ENCODE assay signal across 8 cellular contexts in the genomic region with DNA sequence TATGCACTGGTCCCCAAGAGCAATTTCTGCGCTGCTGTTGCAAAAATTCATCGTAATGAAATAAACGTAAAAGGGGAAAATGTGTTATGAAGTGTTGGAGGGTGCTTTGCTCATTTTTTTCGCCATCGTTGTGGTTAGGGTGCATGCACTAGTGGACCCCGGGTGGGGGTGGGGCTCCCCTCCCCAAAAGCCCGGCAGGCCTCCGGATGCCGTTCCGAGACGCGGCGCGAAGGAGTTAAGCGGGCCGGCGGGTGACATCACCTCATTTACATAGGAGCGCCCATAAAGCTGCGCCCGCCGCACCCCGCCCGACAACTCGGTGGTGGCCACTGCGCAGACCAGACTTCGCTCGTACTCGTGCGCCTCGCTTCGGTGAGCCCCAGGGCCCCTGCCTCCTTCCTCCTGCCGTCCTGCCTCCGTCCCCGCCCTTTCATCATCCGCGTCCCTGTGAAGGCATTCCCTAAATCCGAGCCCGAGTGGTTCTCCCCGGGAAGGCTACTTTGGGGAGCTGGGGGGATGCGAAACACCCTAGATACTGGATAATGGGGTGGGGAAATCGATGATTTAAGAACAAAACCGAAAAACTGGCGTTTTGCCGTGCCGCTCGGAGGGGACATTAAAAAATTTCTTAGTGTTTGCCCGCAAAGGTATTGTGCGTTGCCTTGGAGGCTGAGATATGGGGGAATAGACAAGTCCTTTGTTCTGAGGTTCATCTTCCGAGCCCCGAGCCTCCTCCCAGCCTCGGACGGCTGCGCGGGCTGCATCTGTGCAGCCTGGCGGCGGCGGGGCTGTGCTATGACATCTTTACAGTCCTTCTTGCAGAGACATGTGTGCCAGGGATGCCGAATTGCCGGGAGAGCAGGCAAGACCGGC. TPM values are rescaled to one million over a fixed set of nuclear protein-coding genes. Genes with fewer than 3 reads are reported as not detected.
A peak's percentile ranks its signal among the peaks of the same experiment; 100 is the strongest.
DNase-seq lines count a peak whose midpoint lies in the region; ATAC-seq, FAIRE-seq and TF ChIP-seq lines count a peak whose summit lies in the region.

Gene TMSB4X, plus strand, starts transcription at position 314 of the 873 bp plus-strand sequence.

- H3K27me3 Mint-ChIP-seq in dendritic cell treated with granulocyte-macrophage colony-stimulating factor and Interleukin-4, amounts not matched to agents 40 ng/mL and 50 ng/mL, for 4 days, result no peaks in the 10 kb centered on the region

- no peak within 1 kb of the TSS for H3K9ac ChIP-seq in HepG2 (ENCODE audit: insufficient read depth, low read depth, low read length)

- H3K9me3 Mint-ChIP-seq in dendritic cell treated with granulocyte-macrophage colony-stimulating factor and Interleukin-4, amounts not matched to agents 40 ng/mL and 50 ng/mL, for 4 days, result no peaks in the 10 kb centered on the region

- no peak within 1 kb of the TSS for H3K27ac ChIP-seq in HepG2 (ENCODE audit: extremely low read length, insufficient read depth, low read length)

- H2AFZ ChIP-seq in HepG2 (ENCODE audit: low read length), result no peak within 1 kb of the TSS

- no peaks in the 10 kb centered on the region for H3K79me2 ChIP-seq in HepG2 (ENCODE audit: insufficient read depth, low read length)

- H3K27ac Mint-ChIP-seq in dendritic cell treated with granulocyte-macrophage colony-stimulating factor and Interleukin-4, amounts not matched to agents 40 ng/mL and 50 ng/mL, for 4 days, result peak within 1 kb of the TSS; percentile 93

- no TSS peak for BruUV-seq in HepG2 (replicated peaks; lab: Mats Ljungman, UMichigan)

- peak; percentile 27 for ATAC-seq in GM19043 (IDR thresholded peaks at IDR 0.05; ENCODE audit: low read depth, unreplicated experiment)
- ATAC-seq in HG03457 (IDR thresholded peaks at IDR 0.05; ENCODE audit: unreplicated experiment), result peak; percentile 34
- ATAC-seq in HepG2, result peak; percentile 76

- peak within 1 kb of the TSS; percentile 51 for H3K4me2 ChIP-seq in HepG2 (ENCODE audit: low read depth, low read length)

- intact Hi-C loops in dendritic cell treated with granulocyte-macrophage colony-stimulating factor and Interleukin-4, amounts not matched to agents 40 ng/mL and 50 ng/mL, for 4 days (cut with micrococcal nuclease), result loop anchor here (2.0 to 5.0 kb wide), 3 partner anchors 18 to 117 kb away; no protein-coding TSS in a partner anchor
- intact Hi-C loops in HepG2 (cut with micrococcal nuclease; ENCODE audit: unreplicated experiment), result no loop called here

- H3K27me3 ChIP-seq in HepG2 (ENCODE audit: control insufficient read depth in 1 of 2, insufficient read depth in 2 of 2, low read length in 2 of 2), result peaks cover 0 to 11% of the 10 kb centered on the region in 2 experiments; a peak in 4 of 5 replicates

- no peak for TF ChIP-seq RAD21 in HepG2 (CRISPR knock-in tag; IDR thresholded peaks at IDR 0.05)

- TF ChIP-seq CTCF in HepG2 (CRISPR knock-in tag; IDR thresholded peaks at IDR 0.05), result no peak

- DNase-seq in ACHN (peak; percentile 75), NCI-H82 treated with DMSO at 0.1 percent for 48 hours (lab: John Stamatoyannopoulos, UW; ENCODE audit: unreplicated experiment) (peak; percentile 60), HepG2 (ENCODE audit: low spot score) (no peak)
- peak; percentile 79 to 84 for DNase-seq in activated CD4-positive, alpha-beta T cell treated with anti-CD3 and anti-CD28 coated beads, Interleukin-2, amount 50 U/mL, for 48 hours
- peak; percentile 82 for DNase-seq in stimulated activated CD4-positive, alpha-beta T cell treated with anti-CD3 and anti-CD28 coated beads, Interleukin-4, amount 100 ng/mL, for 1 hour

- H3K4me1 Mint-ChIP-seq in dendritic cell treated with granulocyte-macrophage colony-stimulating factor and Interleukin-4, amounts not matched to agents 40 ng/mL and 50 ng/mL, for 4 days (ENCODE audit: low read depth), result peaks cover 44% of the 10 kb centered on the region

- no peaks in the 10 kb centered on the region for H4K20me1 ChIP-seq in HepG2 (ENCODE audit: insufficient read depth, low read length)

- 31% methylated on average over 17 of the region's 60 CpGs for WGBS in HepG2 (ENCODE audit: low lambda C conversion rate)

- H3K9me3 ChIP-seq in HepG2 (ENCODE audit: low read length), result no peaks in the 10 kb centered on the region

- peak in 1 of 2 experiments; percentile 38; a peak in 1 of 4 replicates for TF ChIP-seq POLR2A in HepG2 (IDR thresholded peaks at IDR 0.05; ENCODE audit: insufficient read depth in 1 of 2, low read depth in 2 of 2, low read length in 2 of 2)

- no peak for FAIRE-seq in HepG2 (lab: Jason Lieb, UNC)

- H3K36me3 Mint-ChIP-seq in dendritic cell treated with granulocyte-macrophage colony-stimulating factor and Interleukin-4, amounts not matched to agents 40 ng/mL and 50 ng/mL, for 4 days (ENCODE audit: low read depth), result peaks cover 42% of the 10 kb centered on the region

- H3K4me1 ChIP-seq in HepG2 (ENCODE audit: insufficient read depth, low read length), result no peaks in the 10 kb centered on the region

- peak within 1 kb of the TSS; percentile 98 for H3K4me3 Mint-ChIP-seq in dendritic cell treated with granulocyte-macrophage colony-stimulating factor and Interleukin-4, amounts not matched to agents 40 ng/mL and 50 ng/mL, for 4 days

- in situ Hi-C loops in ACHN (cut with HindIII; ENCODE audit: low pct_ligation_motif_present, low pct_unique_long_range_greater_than_20kb, low sequenced_read_pairs), result no loop called here
- in situ Hi-C loops in HepG2 (cut with HindIII; ENCODE audit: extremely low pct_ligation_motif_present, low pct_unique_long_range_greater_than_20kb), result no loop called here

- POLR2A ChIA-PET in HepG2 (lab: Yijun Ruan, JAX), result no interaction called here

- H3K4me3 ChIP-seq in HepG2 (replicated peaks in 1 of 3; ENCODE audit: insufficient read depth in 1 of 3, low read depth in 2 of 3, low read length in 3 of 3), result peak within 1 kb of the TSS; percentile 26 to 54 (median 49); a peak in 5 of 6 replicates

- CTCF ChIA-PET in HepG2 (lab: Yijun Ruan, JAX; ENCODE audit: low intra/inter-chr PET ratio, low total read pairs), result no interaction called here

- H3K36me3 ChIP-seq in HepG2 (replicated peaks in 1 of 2; ENCODE audit: control insufficient read depth in 1 of 2, insufficient read depth in 2 of 2, low read length in 2 of 2), result no peaks in the 10 kb centered on the region

- TF ChIP-seq EP300 in HepG2 (IDR thresholded peaks at IDR 0.05; ENCODE audit: low read depth in 2 of 2, low read length in 2 of 2) (no peak), HepG2 (CRISPR knock-in tag; IDR thresholded peaks at IDR 0.05; ENCODE audit: borderline replicate concordance) (no peak)

TF ChIP-seq in HepG2, 621 proteins besides CTCF, POLR2A, EP300 and RAD21 (continues in another document):
- TF ChIP-seq ZNF557 (CRISPR knock-in tag; IDR thresholded peaks at IDR 0.05) (no peak), NFE2 (CRISPR knock-in tag; IDR thresholded peaks at IDR 0.05) (no peak), RFX3 (CRISPR knock-in tag; IDR thresholded peaks at IDR 0.05) (no peak), ZNF234 (CRISPR knock-in tag; conservative IDR thresholded peaks at IDR 0.05) (no peak), ZNF746 (CRISPR knock-in tag; IDR thresholded peaks at IDR 0.05) (no peak), EZH2 (conservative IDR thresholded peaks at IDR 0.05; ENCODE audit: low read depth, low read length) (peak; percentile 85), MTERF4 (CRISPR knock-in tag; IDR thresholded peaks at IDR 0.05) (no peak)
- TF ChIP-seq, protein P1, sequence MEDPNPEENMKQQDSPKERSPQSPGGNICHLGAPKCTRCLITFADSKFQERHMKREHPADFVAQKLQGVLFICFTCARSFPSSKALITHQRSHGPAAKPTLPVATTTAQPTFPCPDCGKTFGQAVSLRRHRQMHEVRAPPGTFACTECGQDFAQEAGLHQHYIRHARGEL (CRISPR knock-in tag; IDR thresholded peaks at IDR 0.05), result no peak
- TF ChIP-seq, protein P2, sequence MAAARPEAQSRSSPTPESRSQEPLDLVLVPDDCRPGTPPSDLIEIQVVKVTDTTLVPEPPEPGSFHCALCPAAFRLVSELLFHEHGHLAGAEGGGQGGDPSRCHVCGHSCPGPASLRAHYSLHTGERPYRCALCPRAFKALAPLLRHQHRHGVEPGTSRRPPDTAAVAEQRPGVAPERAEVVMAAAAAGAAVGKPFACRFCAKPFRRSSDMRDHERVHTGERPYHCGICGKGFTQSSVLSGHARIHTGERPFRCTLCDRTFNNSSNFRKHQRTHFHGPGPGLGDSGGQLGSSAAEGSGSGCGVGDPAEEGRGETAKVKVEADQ (CRISPR knock-in tag; IDR thresholded peaks at IDR 0.05; ENCODE audit: borderline replicate concordance), result no peak

RNA-seq across cellular contexts. Expression of gene TMSB4X, which starts in this region (rescaled TPM):
- total RNA-seq in HepG2 (2016; rRNA removed; fragmentation: Illumina TruSeq; extraction: Trizol), result 10.5 and 15.9 TPM in 2 replicates
- 6.0 and 6.1 TPM in 2 replicates for total RNA-seq in HepG2 (2016; cell fraction: cytosol; rRNA removed; fragmentation: Illumina TruSeq; extraction: Trizol; ENCODE audit: low read depth)
- 13.6 and 19.1 TPM in 2 replicates for total RNA-seq in HepG2 (2016; cell fraction: insoluble cytoplasmic fraction; rRNA removed; fragmentation: Illumina TruSeq; extraction: Trizol)
- 8.9 and 9.5 TPM in 2 replicates for total RNA-seq in HepG2 (2016; cell fraction: membrane; rRNA removed; fragmentation: Illumina TruSeq; extraction: Trizol)
- total RNA-seq in HepG2 (2016; cell fraction: nucleus; rRNA removed; fragmentation: Illumina TruSeq; extraction: Trizol), result 4.1 and 5.6 TPM in 2 replicates
- 29.6 and 50.7 TPM in 2 replicates for polyA plus RNA-seq in HepG2 (2011; rRNA removed)
- 16.3 and 38.0 TPM in 2 replicates for polyA plus RNA-seq in HepG2 (2011; cell fraction: cytosol; rRNA removed)
- 3.7 and 8.2 TPM in 2 replicates for polyA plus RNA-seq in HepG2 (2011; cell fraction: nucleus; rRNA removed)
- polyA plus RNA-seq in HepG2 (2012), result 14.4 and 69.9 TPM in 2 replicates
- polyA plus RNA-seq in HepG2 (2016; cell fraction: cytosol; fragmentation: Illumina TruSeq; extraction: Trizol; ENCODE audit: low read depth), result 5.4 and 6.7 TPM in 2 replicates
- 17.5 and 21.0 TPM in 2 replicates for polyA plus RNA-seq in HepG2 (2016; cell fraction: insoluble cytoplasmic fraction; fragmentation: Illumina TruSeq; extraction: Trizol; ENCODE audit: low read depth)
- 6.6 and 8.1 TPM in 2 replicates for polyA plus RNA-seq in HepG2 (2016; cell fraction: membrane; fragmentation: Illumina TruSeq; extraction: Trizol; ENCODE audit: low read depth)
- 7.5 and 7.7 TPM in 2 replicates for polyA plus RNA-seq in HepG2 (2016; cell fraction: nucleus; fragmentation: Illumina TruSeq; extraction: Trizol; ENCODE audit: insufficient read depth, low read depth)
- polyA minus RNA-seq in HepG2 (2011; rRNA and poly(A)+ RNA removed; ENCODE audit: low replicate concordance), result 10.0 and 228 TPM in 2 replicates
- 14.2 and 18.9 TPM in 2 replicates for polyA minus RNA-seq in HepG2 (2011; cell fraction: cytosol; rRNA and poly(A)+ RNA removed)
- polyA minus RNA-seq in HepG2 (2011; cell fraction: nucleus; rRNA and poly(A)+ RNA removed), result 7.5 and 12.3 TPM in 2 replicates
